Comparison of ENCODE assay signal across 8 cellular contexts in genomic region chr3:125052671-125053303, GRCh38. TPM values are rescaled to one million over a fixed set of nuclear protein-coding genes. Genes with fewer than 3 reads are reported as not detected.
A peak's percentile ranks its signal among the peaks of the same experiment; 100 is the strongest.
DNase-seq lines count a peak whose midpoint lies in the region; ATAC-seq and TF ChIP-seq lines count a peak whose summit lies in the region.

No MANE protein-coding gene starts in this region.

- no peak for TF ChIP-seq POLR2A in heart left ventricle (IDR thresholded peaks at IDR 0.05)

- WGBS in heart left ventricle, 4 donors, result 3 to 19% (median 11%) methylated on average over 6 of the region's 6 CpGs

- H3K27ac ChIP-seq in heart left ventricle (peak overlapping the region; percentile 51 to 99 (median 94)), VCaP (peak overlapping the region; percentile 16; the same call in 1 of the 2 replicates)

- peak overlapping the region; percentile 5 to 97 (median 88) for H3K4me3 ChIP-seq in heart left ventricle

- no peak for TF ChIP-seq CTCF in heart left ventricle (IDR thresholded peaks at IDR 0.05)
- no peak for TF ChIP-seq CTCF in VCaP (conservative IDR thresholded peaks at IDR 0.05)

- no peaks in the 10 kb centered on the region for H3K27me3 ChIP-seq in heart left ventricle

- H3K27me3 Mint-ChIP-seq in stimulated activated memory B cell treated with anti-CD40 and anti-IgM and Interleukin-4, amounts not matched to agents 10 μg/mL and 1 μg/mL and 100 μg/mL, for 72 hours, result no peaks in the 10 kb centered on the region

- DNase-seq in heart left ventricle, result peak in 1 of 5 donors; percentile 48
- no peak for DNase-seq in Right ventricle myocardium inferior (ENCODE audit: missing footprints)
- peak; percentile 35 for DNase-seq in glomerular visceral epithelial cell (ENCODE audit: extremely low spot score)
- DNase-seq in GM19240 (ENCODE audit: insufficient read length, low spot score), result no peak
- DNase-seq in stimulated activated CD8-positive, alpha-beta memory T cell treated with anti-CD3 and anti-CD28 coated beads, Interleukin-4, amount 100 ng/mL, for 48 hours, result no peak
- DNase-seq in NCI-H187 treated with DMSO at 0.1 percent for 48 hours (lab: John Stamatoyannopoulos, UW), result no peak

- peaks cover 54% of the 10 kb centered on the region for H3K4me1 Mint-ChIP-seq in stimulated activated memory B cell treated with anti-CD40 and anti-IgM and Interleukin-4, amounts not matched to agents 10 μg/mL and 1 μg/mL and 100 μg/mL, for 72 hours

- H3K27ac Mint-ChIP-seq in stimulated activated memory B cell treated with anti-CD40 and anti-IgM and Interleukin-4, amounts not matched to agents 10 μg/mL and 1 μg/mL and 100 μg/mL, for 72 hours, result peak overlapping the region; percentile 85

- peaks cover 8% of the 10 kb centered on the region for H3K36me3 Mint-ChIP-seq in stimulated activated memory B cell treated with anti-CD40 and anti-IgM and Interleukin-4, amounts not matched to agents 10 μg/mL and 1 μg/mL and 100 μg/mL, for 72 hours

- intact Hi-C loops in heart left ventricle (cut with DNase I) (loop anchor here in 8 of 10 donors (1.0 to 10.0 kb wide), 8 partner anchors 9 to 110 kb away; no protein-coding TSS in a partner anchor), Right ventricle myocardium inferior (cut with DNase I) (loop anchor here (5.0 kb wide), 1 partner anchor 35 kb away; no protein-coding TSS in a partner anchor)

- ATAC-seq in heart left ventricle, result peak in 1 of 4 donors; percentile 3
- ATAC-seq in Right ventricle myocardium inferior, result no peak
- no peak for ATAC-seq in stimulated activated memory B cell treated with anti-CD40 and anti-IgM and Interleukin-4, amounts not matched to agents 10 μg/mL and 1 μg/mL and 100 μg/mL, for 72 hours

- H3K9me3 Mint-ChIP-seq in stimulated activated memory B cell treated with anti-CD40 and anti-IgM and Interleukin-4, amounts not matched to agents 10 μg/mL and 1 μg/mL and 100 μg/mL, for 72 hours, result no peaks in the 10 kb centered on the region

- H3K9me3 ChIP-seq in heart left ventricle, result no peaks in the 10 kb centered on the region

- peaks cover 0 to 22% (median 8%) of the 10 kb centered on the region in 9 donors for H3K36me3 ChIP-seq in heart left ventricle

- peaks cover 16 to 83% (median 78%) of the 10 kb centered on the region in 12 donors for H3K4me1 ChIP-seq in heart left ventricle

- peak overlapping the region; percentile 69 for H3K4me3 Mint-ChIP-seq in stimulated activated memory B cell treated with anti-CD40 and anti-IgM and Interleukin-4, amounts not matched to agents 10 μg/mL and 1 μg/mL and 100 μg/mL, for 72 hours

RNA-seq across cellular contexts. Expression of gene HEG1, which starts 3.0 kb away (rescaled TPM):
- total RNA-seq in heart left ventricle (100 to 1,000 TPM in 6 of 9 donors, 10 to 100 TPM in 3; 68.1 to 211 (median 121) TPM), Right ventricle myocardium inferior (95.0 TPM)
- 10 to 100 TPM; 23.7 to 39.0 TPM for polyA plus RNA-seq in heart left ventricle
